Comparison of ENCODE assay signal across 9 cellular contexts in genomic region chr3:126083511-126083912, GRCh38. TPM values are rescaled to one million over a fixed set of nuclear protein-coding genes. Genes with fewer than 3 reads are reported as not detected.
DNase-seq lines count a peak whose midpoint lies in the region; ATAC-seq lines count a peak whose summit lies in the region.
"Had no signal": no experiment of that assay in that cellular context is flagged by ENCODE, and none has a peak within 500 bp of the region (broad histone marks: within the 10 kb centered on the region; RNA-seq: fewer than 3 reads in every experiment).

No MANE protein-coding gene starts in this region.

- peaks cover under 1% of the 10 kb centered on the region for H3K79me1 ChIP-seq in mesenchymal stem cell (replicated peaks; ENCODE audit: low read length, poor library complexity, severe bottlenecking)

- peak overlapping the region in 1 of 2 experiments; percentile 6 for H3K4ac ChIP-seq in mesenchymal stem cell (ENCODE audit: low read depth in 1 of 2, low read length in 2 of 2)

- H3K14ac ChIP-seq in mesenchymal stem cell (ENCODE audit: low read length in 2 of 2), result peak overlapping the region in 1 of 2 experiments; percentile 87

- in situ Hi-C loops in KBM-7 (cut with MboI; ENCODE audit: low pct_unique_long_range_greater_than_20kb, low sequenced_read_pairs), result no loop called here

- H2BK120ac ChIP-seq in mesenchymal stem cell (ENCODE audit: low read depth, low read length), result peak overlapping the region; percentile 15

- H3K9me3 Mint-ChIP-seq in stimulated activated naive CD8-positive, alpha-beta T cell treated with anti-CD3 and anti-CD28 coated beads, Interleukin-15, Interleukin-2, amounts not matched to agents 100 ng/mL and 50 ng/mL, for 24 hours, result no peaks in the 10 kb centered on the region

- no peaks in the 10 kb centered on the region for H3K36me3 Mint-ChIP-seq in stimulated activated naive CD8-positive, alpha-beta T cell treated with anti-CD3 and anti-CD28 coated beads, Interleukin-15, Interleukin-2, amounts not matched to agents 100 ng/mL and 50 ng/mL, for 24 hours (ENCODE audit: low read depth)

- H3K23ac ChIP-seq in mesenchymal stem cell (ENCODE audit: low read length in 2 of 2), result peak overlapping the region in 1 of 2 experiments; percentile 5

- peak overlapping the region; percentile 96 for H3K4me2 ChIP-seq in mesenchymal stem cell (ENCODE audit: low read length, poor library complexity, severe bottlenecking)

- H2AFZ ChIP-seq in mesenchymal stem cell (ENCODE audit: low read depth, low read length), result peak overlapping the region; percentile 43

- H3K36me3 ChIP-seq in duodenal mucosa (ENCODE audit: control insufficient read depth in 1 of 2, insufficient read depth in 2 of 2, low read length in 2 of 2), result no peaks in the 10 kb centered on the region
- no peaks in the 10 kb centered on the region for H3K36me3 ChIP-seq in mesenchymal stem cell (ENCODE audit: control insufficient read depth in 1 of 2, insufficient read depth in 2 of 2, low read depth in 1 of 2, low read length in 2 of 2)
- H3K36me3 ChIP-seq: neutrophil had no signal

- H3K4me3 ChIP-seq in duodenal mucosa (ENCODE audit: low read depth in 1 of 2, low read length in 2 of 2) (peak overlapping the region; percentile 75 to 84), mesenchymal stem cell (ENCODE audit: insufficient read depth in 1 of 2, low read depth in 1 of 2, low read length in 2 of 2) (peak overlapping the region; percentile 64 to 88)

- H3K9ac ChIP-seq in duodenal mucosa (ENCODE audit: low read depth in 1 of 2, low read length in 2 of 2) (peak overlapping the region; percentile 76 to 78), mesenchymal stem cell (ENCODE audit: low read length) (peak overlapping the region; percentile 86)

- H2BK15ac ChIP-seq in mesenchymal stem cell (ENCODE audit: low read depth, poor library complexity, severe bottlenecking), result no peak overlapping the region

- H3K9me3 ChIP-seq in duodenal mucosa (ENCODE audit: control insufficient read depth in 1 of 2, low read length in 2 of 2) (no peaks in the 10 kb centered on the region), mesenchymal stem cell (ENCODE audit: control insufficient read depth, low read length) (peaks cover 4% of the 10 kb centered on the region)
- H3K9me3 ChIP-seq: neutrophil had no signal

- peak overlapping the region; percentile 50 for H3K27ac ChIP-seq in duodenal mucosa (ENCODE audit: low read depth, low read length)
- no peak overlapping the region for H3K27ac ChIP-seq in mesenchymal stem cell (ENCODE audit: low read length, poor library complexity, severe bottlenecking)
- H3K27ac ChIP-seq: neutrophil had no signal

- H3K27me3 Mint-ChIP-seq in stimulated activated naive CD8-positive, alpha-beta T cell treated with anti-CD3 and anti-CD28 coated beads, Interleukin-15, Interleukin-2, amounts not matched to agents 100 ng/mL and 50 ng/mL, for 24 hours, result no peaks in the 10 kb centered on the region

- peaks cover 23% of the 10 kb centered on the region for H3K4me1 Mint-ChIP-seq in stimulated activated naive CD8-positive, alpha-beta T cell treated with anti-CD3 and anti-CD28 coated beads, Interleukin-15, Interleukin-2, amounts not matched to agents 100 ng/mL and 50 ng/mL, for 24 hours (ENCODE audit: low read depth)

- H2BK12ac ChIP-seq in mesenchymal stem cell (ENCODE audit: low read length in 2 of 2), result peak overlapping the region in 1 of 2 experiments; percentile 6

- peak overlapping the region; percentile 14 for H4K8ac ChIP-seq in mesenchymal stem cell (ENCODE audit: low read length)

- H3K18ac ChIP-seq in mesenchymal stem cell (ENCODE audit: low read depth in 1 of 2, low read length in 2 of 2), result peak overlapping the region; percentile 52 to 92

- under 1% methylated on average over 27 of the region's 30 CpGs for WGBS in mesenchymal stem cell

- H3K27me3 ChIP-seq in duodenal mucosa (ENCODE audit: control insufficient read depth in 1 of 2, insufficient read depth in 2 of 2, low read length in 2 of 2) (no peaks in the 10 kb centered on the region), mesenchymal stem cell (ENCODE audit: control insufficient read depth in 1 of 2, insufficient read depth in 1 of 2, low read length in 2 of 2) (no peaks in the 10 kb centered on the region)

- H4K91ac ChIP-seq in mesenchymal stem cell (ENCODE audit: low read length), result peak overlapping the region; percentile 52

- peak overlapping the region; percentile 86 for H3K4me3 Mint-ChIP-seq in stimulated activated naive CD8-positive, alpha-beta T cell treated with anti-CD3 and anti-CD28 coated beads, Interleukin-15, Interleukin-2, amounts not matched to agents 100 ng/mL and 50 ng/mL, for 24 hours

- peak overlapping the region; percentile 94 for H3K27ac Mint-ChIP-seq in stimulated activated naive CD8-positive, alpha-beta T cell treated with anti-CD3 and anti-CD28 coated beads, Interleukin-15, Interleukin-2, amounts not matched to agents 100 ng/mL and 50 ng/mL, for 24 hours

- H2AK5ac ChIP-seq in mesenchymal stem cell (ENCODE audit: low read length, severe bottlenecking), result no peak overlapping the region

- ATAC-seq in GM21737 (IDR thresholded peaks at IDR 0.05; ENCODE audit: unreplicated experiment), result peak; percentile 41

- H3K4me1 ChIP-seq in duodenal mucosa (ENCODE audit: control insufficient read depth in 1 of 2, insufficient read depth in 2 of 2, low read length in 2 of 2), result peaks cover 3 to 14% of the 10 kb centered on the region in 2 donors
- peaks cover 5% of the 10 kb centered on the region for H3K4me1 ChIP-seq in mesenchymal stem cell (ENCODE audit: control insufficient read depth, insufficient read depth, low read depth, low read length)

- H2BK5ac ChIP-seq in mesenchymal stem cell (ENCODE audit: low read depth, low read length, poor library complexity, severe bottlenecking), result no peak overlapping the region

- DNase-seq in DMS 273 (lab: John Stamatoyannopoulos, UW; ENCODE audit: unreplicated experiment) (peak; percentile 86), DMS 273 treated with DMSO at 0.1 percent for 48 hours (lab: John Stamatoyannopoulos, UW) (no peak), KBM-7 (peak; percentile 55), UCSD-AML1 (lab: John Stamatoyannopoulos, UW; ENCODE audit: unreplicated experiment) (peak; percentile 61), mesenchymal stem cell (peak; percentile 56)

RNA-seq across cellular contexts. Expression of gene SLC41A3, which starts 0.4 kb away (rescaled TPM):
- polyA plus RNA-seq in mesenchymal stem cell (2013, experiment 1 of 2), result 39.9 TPM
- polyA plus RNA-seq in mesenchymal stem cell (2013, experiment 2 of 2), result 39.6 TPM
